In the genomic region with DNA sequence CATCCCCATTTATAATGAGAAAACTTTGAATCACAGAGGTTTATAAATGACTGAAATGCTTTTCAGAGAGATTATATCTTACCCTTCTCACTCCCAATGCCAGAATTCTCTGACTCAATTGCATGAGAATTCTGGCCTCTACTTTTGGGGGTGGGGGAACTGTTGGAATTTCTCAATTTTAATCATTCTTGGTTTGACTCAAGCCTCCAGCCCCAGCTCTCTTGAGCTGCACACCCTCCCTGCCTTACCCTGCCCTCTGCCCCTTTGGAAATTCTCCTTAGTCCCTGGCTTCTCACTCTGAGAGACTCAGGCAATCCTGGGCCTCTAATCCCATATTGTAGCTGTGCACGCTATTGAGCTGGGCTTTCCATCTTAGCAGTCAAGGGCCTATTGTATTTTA, we compare ENCODE assay signal across 1 cellular context.
TF ChIP-seq lines count a peak whose summit lies in the region.

No MANE protein-coding gene starts in this region.

TF ChIP-seq in IMR-90, 13 proteins besides CTCF, POLR2A, EP300 and RAD21:
- TF ChIP-seq MAFK (IDR thresholded peaks at IDR 0.05; ENCODE audit: low read depth, low read length) = no peak
- TF ChIP-seq SMC3 (IDR thresholded peaks at IDR 0.05; ENCODE audit: low read depth, low read length) = no peak
- TF ChIP-seq ELK1 (IDR thresholded peaks at IDR 0.05; ENCODE audit: borderline replicate concordance, low read depth, low read length) = no peak
- TF ChIP-seq, protein P1, sequence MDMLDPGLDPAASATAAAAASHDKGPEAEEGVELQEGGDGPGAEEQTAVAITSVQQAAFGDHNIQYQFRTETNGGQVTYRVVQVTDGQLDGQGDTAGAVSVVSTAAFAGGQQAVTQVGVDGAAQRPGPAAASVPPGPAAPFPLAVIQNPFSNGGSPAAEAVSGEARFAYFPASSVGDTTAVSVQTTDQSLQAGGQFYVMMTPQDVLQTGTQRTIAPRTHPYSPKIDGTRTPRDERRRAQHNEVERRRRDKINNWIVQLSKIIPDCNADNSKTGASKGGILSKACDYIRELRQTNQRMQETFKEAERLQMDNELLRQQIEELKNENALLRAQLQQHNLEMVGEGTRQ (IDR thresholded peaks at IDR 0.05; ENCODE audit: low read depth, low read length) = no peak
- no peak for TF ChIP-seq CEBPB (IDR thresholded peaks at IDR 0.05; ENCODE audit: low read depth, low read length)
